In the genomic region with DNA sequence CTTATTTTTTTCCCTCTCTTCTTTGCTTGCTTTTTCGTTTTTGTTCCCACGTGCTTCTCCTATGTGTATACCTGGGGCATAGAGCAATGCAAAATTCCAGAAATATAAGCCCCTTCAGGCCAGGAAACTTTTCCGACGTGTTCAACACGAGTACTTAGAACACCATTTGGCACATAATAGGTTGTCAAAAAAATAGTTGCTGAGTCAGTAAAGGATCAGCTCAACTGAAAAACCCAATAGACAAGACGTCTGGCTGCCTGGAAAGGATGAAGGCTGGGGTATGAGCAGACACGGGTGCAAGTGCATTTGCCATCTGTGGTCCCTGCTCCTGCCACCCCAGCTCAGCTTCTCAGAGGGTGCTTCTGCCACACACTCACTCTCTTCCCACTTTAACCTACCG, we compare ENCODE assay signal across 9 cellular contexts.
"Had no signal": no experiment of that assay in that cellular context is flagged by ENCODE, and none has a peak within 500 bp of the region (broad histone marks: within the 10 kb centered on the region; RNA-seq: fewer than 3 reads in every experiment).

No MANE protein-coding gene starts in this region.

- FAIRE-seq: HTR-8/SVneo, K562 had no signal

- H3K4me1 ChIP-seq: HAP-1 had no signal

- H3K36me3 ChIP-seq: HAP-1 had no signal

- H3K9me3 ChIP-seq: HAP-1 had no signal

- H3K4me3 ChIP-seq: GM23248, HAP-1, K562 had no signal

- ATAC-seq: HCT116, K562 had no signal

- H3K27ac ChIP-seq: GM23248 had no signal

- H2AFZ ChIP-seq: GM23248 had no signal

- DNase-seq: GM23248, GOT3, H7, HFFc6, KG1 had no signal

- H3K9ac ChIP-seq: GM23248 had no signal
